In the genomic region with DNA sequence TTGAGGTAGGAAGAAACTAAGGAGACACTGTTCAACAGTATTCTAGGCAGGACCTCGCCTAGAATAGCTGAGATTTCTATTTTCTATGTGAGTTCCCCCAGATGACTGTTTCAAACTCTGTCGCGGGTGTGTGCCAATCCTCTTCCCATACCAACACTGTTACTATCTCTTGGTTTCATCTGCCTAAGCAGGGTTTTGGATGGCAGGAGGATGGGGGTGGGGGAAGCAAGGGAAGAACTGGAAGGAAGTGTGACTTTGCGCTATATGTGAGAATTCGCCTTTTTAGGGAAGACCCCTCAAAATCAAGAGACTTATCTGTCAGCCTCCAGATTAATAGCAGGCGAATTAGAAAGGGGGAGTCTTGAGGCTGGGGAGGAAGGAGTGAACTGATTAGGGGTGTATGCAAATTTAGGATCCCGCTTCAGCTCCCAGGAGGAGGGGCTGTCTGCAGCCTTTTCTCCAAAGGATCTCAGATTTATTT, we compare ENCODE assay signal across 6 cellular contexts. TPM values are rescaled to one million over a fixed set of nuclear protein-coding genes. Genes with fewer than 3 reads are reported as not detected.
DNase-seq lines count a peak whose midpoint lies in the region; ATAC-seq lines count a peak whose summit lies in the region.

No MANE protein-coding gene starts in this region.

- H3K27me3 Mint-ChIP-seq in activated naive CD4-positive, alpha-beta T cell treated with anti-CD3 and anti-CD28 coated beads, Interleukin-2, amount 50 U/mL, for 24 hours = no peaks in the 10 kb centered on the region
- H3K27me3 Mint-ChIP-seq in activated T-helper 17 cell treated with anti-CD3 and anti-CD28 coated beads, Interleukin-2, amount 50 U/mL, for 72 hours = no peaks in the 10 kb centered on the region
- no peaks in the 10 kb centered on the region for H3K27me3 Mint-ChIP-seq in memory B cell

- H3K27ac Mint-ChIP-seq in activated naive CD4-positive, alpha-beta T cell treated with anti-CD3 and anti-CD28 coated beads, Interleukin-2, amount 50 U/mL, for 24 hours = peak overlapping the region; percentile 98
- H3K27ac Mint-ChIP-seq in activated T-helper 17 cell treated with anti-CD3 and anti-CD28 coated beads, Interleukin-2, amount 50 U/mL, for 72 hours = peak overlapping the region; percentile 97
- peak overlapping the region; percentile 81 for H3K27ac Mint-ChIP-seq in memory B cell

- peaks cover 3% of the 10 kb centered on the region for H3K36me3 Mint-ChIP-seq in activated naive CD4-positive, alpha-beta T cell treated with anti-CD3 and anti-CD28 coated beads, Interleukin-2, amount 50 U/mL, for 24 hours
- H3K36me3 Mint-ChIP-seq in activated T-helper 17 cell treated with anti-CD3 and anti-CD28 coated beads, Interleukin-2, amount 50 U/mL, for 72 hours (ENCODE audit: low read depth) = peaks cover 11% of the 10 kb centered on the region
- H3K36me3 Mint-ChIP-seq in memory B cell = no peaks in the 10 kb centered on the region

- no peak for DNase-seq in activated naive CD4-positive, alpha-beta T cell (lab: John Stamatoyannopoulos, UW)
- DNase-seq in memory B cell (ENCODE audit: low spot score in 2 of 2) (no peak), NCI-H446 treated with DMSO at 0.1 percent for 48 hours (lab: John Stamatoyannopoulos, UW) (no peak), NCI-H2107 treated with DMSO at 0.1 percent for 48 hours (lab: John Stamatoyannopoulos, UW; ENCODE audit: unreplicated experiment) (no peak)

- peaks cover 51% of the 10 kb centered on the region for H3K4me1 Mint-ChIP-seq in activated naive CD4-positive, alpha-beta T cell treated with anti-CD3 and anti-CD28 coated beads, Interleukin-2, amount 50 U/mL, for 24 hours
- H3K4me1 Mint-ChIP-seq in activated T-helper 17 cell treated with anti-CD3 and anti-CD28 coated beads, Interleukin-2, amount 50 U/mL, for 72 hours = peaks cover 24% of the 10 kb centered on the region
- H3K4me1 Mint-ChIP-seq in memory B cell = peaks cover 30% of the 10 kb centered on the region

- peak overlapping the region; percentile 93 for H3K4me3 Mint-ChIP-seq in activated naive CD4-positive, alpha-beta T cell treated with anti-CD3 and anti-CD28 coated beads, Interleukin-2, amount 50 U/mL, for 24 hours
- peak overlapping the region; percentile 89 for H3K4me3 Mint-ChIP-seq in activated T-helper 17 cell treated with anti-CD3 and anti-CD28 coated beads, Interleukin-2, amount 50 U/mL, for 72 hours
- H3K4me3 Mint-ChIP-seq in memory B cell = peak overlapping the region; percentile 91

- H3K9me3 Mint-ChIP-seq in activated naive CD4-positive, alpha-beta T cell treated with anti-CD3 and anti-CD28 coated beads, Interleukin-2, amount 50 U/mL, for 24 hours = no peaks in the 10 kb centered on the region
- no peaks in the 10 kb centered on the region for H3K9me3 Mint-ChIP-seq in activated T-helper 17 cell treated with anti-CD3 and anti-CD28 coated beads, Interleukin-2, amount 50 U/mL, for 72 hours
- H3K9me3 Mint-ChIP-seq in memory B cell = no peaks in the 10 kb centered on the region

- ATAC-seq in activated T-helper 17 cell treated with anti-CD3 and anti-CD28 coated beads, Interleukin-2, amount 50 U/mL, for 72 hours (replicated peaks) = no peak
- no peak for ATAC-seq in memory B cell (ENCODE audit: low read depth)

RNA-seq across cellular contexts. Expression of gene G6PC3, which starts 0.5 kb away (rescaled TPM):
- total RNA-seq in activated T-helper 17 cell treated with anti-CD3 and anti-CD28 coated beads, Interleukin-2, amount 50 U/mL, for 72 hours = 10 to 100 TPM; 14.9 to 22.8 TPM

RNA-seq across cellular contexts. Expression of gene LSM12, which starts 3.5 kb away (rescaled TPM):
- 10 to 100 TPM; 78.6 to 87.6 TPM for total RNA-seq in activated T-helper 17 cell treated with anti-CD3 and anti-CD28 coated beads, Interleukin-2, amount 50 U/mL, for 72 hours

RNA-seq across cellular contexts. Expression of gene HDAC5, which starts 53.4 kb away (rescaled TPM):
- 10 to 100 TPM; 11.0 to 45.4 TPM for total RNA-seq in activated T-helper 17 cell treated with anti-CD3 and anti-CD28 coated beads, Interleukin-2, amount 50 U/mL, for 72 hours

RNA-seq across cellular contexts. Expression of gene TMEM101, which starts 55.3 kb away (rescaled TPM):
- total RNA-seq in activated T-helper 17 cell treated with anti-CD3 and anti-CD28 coated beads, Interleukin-2, amount 50 U/mL, for 72 hours = 10 to 100 TPM; 33.0 to 35.1 TPM
